21 cellular contexts compared by ENCODE assay signal in the genomic region with DNA sequence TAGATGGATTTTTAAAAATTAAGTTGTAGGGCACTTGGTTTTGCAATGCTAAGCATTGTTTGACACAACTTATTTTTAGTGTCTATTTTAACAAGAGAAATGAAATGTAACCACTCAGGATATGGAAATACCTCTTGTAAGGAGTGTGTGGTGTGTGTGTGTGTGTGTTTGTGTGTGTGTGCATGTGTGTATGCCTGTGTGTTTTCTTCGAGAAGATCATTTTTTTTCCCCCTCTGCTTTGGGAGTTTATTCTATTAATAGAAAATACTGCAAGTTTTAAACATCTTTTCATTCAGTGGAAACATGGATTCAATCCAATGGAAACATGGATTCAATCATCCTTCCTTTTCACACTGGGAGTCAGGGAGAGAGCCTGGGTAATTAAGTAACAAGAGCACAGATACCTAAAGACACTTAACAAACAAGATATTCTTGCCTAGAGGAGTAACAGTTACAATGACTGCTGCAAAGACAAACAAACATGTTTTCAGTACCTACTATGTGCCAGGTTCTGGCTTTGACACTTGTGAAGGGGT.
DNase-seq lines count a peak whose midpoint lies in the region; ATAC-seq and TF ChIP-seq lines count a peak whose summit lies in the region.
"Had no signal": no experiment of that assay in that cellular context is flagged by ENCODE, and none has a peak within 500 bp of the region (broad histone marks: within the 10 kb centered on the region; RNA-seq: fewer than 3 reads in every experiment).

No MANE protein-coding gene starts in this region.

- ATAC-seq in Right ventricle myocardium superior (ENCODE audit: poor library complexity), result peak; percentile 90
- ATAC-seq: HCT116; natural killer cell treated with Interleukin-12 subunit alpha and Interleukin-12 subunit beta and Interleukin-15 and Interleukin-18, amount 100 ng/mL, for 72 hours; stimulated activated naive CD8-positive, alpha-beta T cell treated with anti-CD3 and anti-CD28 coated beads, Interleukin-15, Interleukin-2, amounts not matched to agents 100 U/mL and 50 U/mL, for 24 hours; T-cell had no signal

- H3K27me3 ChIP-seq in muscle layer of colon (ENCODE audit: control insufficient read depth in 1 of 2, insufficient read depth in 2 of 2, low read length in 2 of 2) (no peaks in the 10 kb centered on the region), vagina (no peaks in the 10 kb centered on the region)

- TF ChIP-seq POLR2A in vagina (IDR thresholded peaks at IDR 0.05), result no peak

- H3K4me1 ChIP-seq in muscle layer of colon (ENCODE audit: insufficient read depth, low read length) (peaks cover 23% of the 10 kb centered on the region), vagina (peaks cover 9% of the 10 kb centered on the region)

- H3K4me3 ChIP-seq in muscle layer of colon (ENCODE audit: low read depth in 1 of 2, low read length in 2 of 2), result no peak overlapping the region
- no peak overlapping the region for H3K4me3 ChIP-seq in vagina

- H3K36me3 ChIP-seq in muscle layer of colon (ENCODE audit: insufficient read depth, low read length) (no peaks in the 10 kb centered on the region), vagina (no peaks in the 10 kb centered on the region)
- H3K36me3 ChIP-seq: WERI-Rb-1 had no signal

- TF ChIP-seq CTCF in vagina (IDR thresholded peaks at IDR 0.05), result no peak

- peaks cover 5% of the 10 kb centered on the region for H3K9me3 ChIP-seq in muscle layer of colon (ENCODE audit: low read length)
- no peaks in the 10 kb centered on the region for H3K9me3 ChIP-seq in vagina

- intact Hi-C loops in Right ventricle myocardium superior (cut with DNase I), result no loop called here
- intact Hi-C loops in cardiac septum (cut with DNase I), result no loop called here
- intact Hi-C loops in vagina (cut with DNase I), result no loop called here

- no peak overlapping the region for H3K9ac ChIP-seq in muscle layer of colon (ENCODE audit: low read length)

- no peak for DNase-seq in Right ventricle myocardium superior
- no peak for DNase-seq in cardiac septum (ENCODE audit: low spot score)
- peak; percentile 73 for DNase-seq in fibroblast of gingiva (ENCODE audit: low read depth)
- DNase-seq in vagina (ENCODE audit: extremely low spot score in 2 of 2), result no peak
- DNase-seq in activated T-cell treated with anti-CD3 and anti-CD28 coated beads for 4 hours, result no peak
- DNase-seq in amygdala (lab: John Stamatoyannopoulos, UW), result no peak
- no peak for DNase-seq in DMS79 treated with DMSO at 0.1 percent for 48 hours (lab: John Stamatoyannopoulos, UW)
- DNase-seq: activated CD4-positive, alpha-beta memory T cell treated with anti-CD3 and anti-CD28 coated beads, Interleukin-2, amount 10 ng/mL, durations not matched to agents 7 days and 5 days; activated T-cell treated with anti-CD3 and anti-CD28 coated beads, Interleukin-2, amount 50 U/mL, for 48 hours; CD4-positive, alpha-beta memory T cell; EL; glutamatergic neuron; NCI-H1105 treated with DMSO at 0.1 percent for 48 hours; NCI-H226; stimulated activated CD4-positive, alpha-beta T cell treated with anti-CD3 and anti-CD28 coated beads, Interleukin-15, amount 100 ng/mL, for 24 hours; stimulated activated naive CD8-positive, alpha-beta T cell treated with anti-CD3 and anti-CD28 coated beads, Interleukin-15, Interleukin-2, amounts not matched to agents 100 U/mL and 50 U/mL, for 24 hours; T-cell; WERI-Rb-1 had no signal

- H3K27ac ChIP-seq in muscle layer of colon (ENCODE audit: low read depth, low read length) (peak overlapping the region; percentile 61), vagina (peak overlapping the region; percentile 40)
- H3K27ac ChIP-seq: WERI-Rb-1 had no signal
